Comparison of ENCODE assay signal across 7 cellular contexts in genomic region chr2:180128861-180129260, GRCh38.
"Had no signal": no experiment of that assay in that cellular context is flagged by ENCODE, and none has a peak within 500 bp of the region (broad histone marks: within the 10 kb centered on the region; RNA-seq: fewer than 3 reads in every experiment).

No MANE protein-coding gene starts in this region.

- DNase-seq: IMR-90, KBM-7, KG1 had no signal

- FAIRE-seq: HepG2, K562 had no signal

- H3K4me3 ChIP-seq: K562 had no signal

- H3K27ac ChIP-seq: HL-60, KMS-11 had no signal

- ATAC-seq: HepG2, K562 had no signal
